In genomic region chr15:53739651-53740050, GRCh38 we compare ENCODE assay signal across 26 cellular contexts. TPM values are rescaled to one million over a fixed set of nuclear protein-coding genes. Genes with fewer than 3 reads are reported as not detected.
DNase-seq lines count a peak whose midpoint lies in the region; ATAC-seq, FAIRE-seq and TF ChIP-seq lines count a peak whose summit lies in the region.
"Had no signal": no experiment of that assay in that cellular context is flagged by ENCODE, and none has a peak within 500 bp of the region (broad histone marks: within the 10 kb centered on the region; RNA-seq: fewer than 3 reads in every experiment).

No MANE protein-coding gene starts in this region.

- ATAC-seq in A549 (no peak), GM18502 (IDR thresholded peaks at IDR 0.05; ENCODE audit: poor library complexity, unreplicated experiment) (no peak), GM21423 (IDR thresholded peaks at IDR 0.05; ENCODE audit: unreplicated experiment) (no peak), left ventricle myocardium superior (no peak)
- ATAC-seq: GM23338 had no signal

- no peaks in the 10 kb centered on the region for H3K9me3 ChIP-seq in A549
- H3K9me3 ChIP-seq: HAP-1 had no signal

- no peak overlapping the region for H3K4me3 ChIP-seq in A549
- H3K4me3 ChIP-seq: GM23338, HAP-1, PC-9 had no signal

- DNase-seq in A549 (ENCODE audit: low read depth in 1 of 2, low spot score in 1 of 2), result no peak
- no peak for DNase-seq in RCC 7860 (ENCODE audit: low spot score)
- peak; percentile 79 for DNase-seq in kidney glomerular epithelial cell (lab: John Stamatoyannopoulos, UW)
- peak; percentile 46 for DNase-seq in mucosa of gallbladder (ENCODE audit: low spot score)
- no peak for DNase-seq in NCI-H2029 treated with DMSO at 0.1 percent for 48 hours (lab: John Stamatoyannopoulos, UW)
- no peak for DNase-seq in left ventricle myocardium superior
- DNase-seq: 8988T, HFFc6, Karpas-422, NCI-H1092 treated with DMSO at 0.1 percent for 48 hours, NCI-H1436 treated with DMSO at 0.1 percent for 48 hours, NCI-H187 treated with DMSO at 0.1 percent for 48 hours, NCI-H2107, NCI-H446, NCI-H524 treated with DMSO at 0.1 percent for 48 hours, PC-9, RPMI8226, SHP77 had no signal

- no peak for TF ChIP-seq EP300 in A549 (IDR thresholded peaks at IDR 0.05)

- TF ChIP-seq CTCF in A549 (IDR thresholded peaks at IDR 0.05), result no peak

- CTCF ChIA-PET in A549 (lab: Yijun Ruan, JAX), result no interaction called here

- no peak for TF ChIP-seq POLR2A in A549 (IDR thresholded peaks at IDR 0.05; ENCODE audit: low read length)

- H3K4me1 ChIP-seq in A549, result peaks cover 6% of the 10 kb centered on the region; the same call in 1 of the 3 replicates
- H3K4me1 ChIP-seq: HAP-1 had no signal

- H3K4me2 ChIP-seq in A549, result peak overlapping the region; percentile 29; the same call in 2 of the 3 replicates
- H3K4me2 ChIP-seq: GM23338, PC-9 had no signal

- POLR2A ChIA-PET in A549 (lab: Yijun Ruan, JAX), result no interaction called here

- no peak for TF ChIP-seq RAD21 in A549 (conservative IDR thresholded peaks at IDR 0.05 in 1 of 2, IDR thresholded peaks at IDR 0.05 in 1 of 2)

- 2% methylated on average over 4 of the region's 4 CpGs for WGBS in A549 (ENCODE audit: missing lambda C conversion rate)

- FAIRE-seq in A549 (lab: Jason Lieb, UNC) (no peak), RCC 7860 (lab: Jason Lieb, UNC) (peak; percentile 44)
- FAIRE-seq: D721Med, GM18507 had no signal

- H3K27ac ChIP-seq in A549, result no peak overlapping the region
- H3K27ac ChIP-seq: HL-60, PC-9 had no signal

- intact Hi-C loops in left ventricle myocardium superior (cut with micrococcal nuclease), result no loop called here

TF ChIP-seq in A549, 52 proteins besides CTCF, POLR2A, EP300 and RAD21:
- TF ChIP-seq FOXS1 (CRISPR knock-in tag; IDR thresholded peaks at IDR 0.05) (no peak), ZFP36 (IDR thresholded peaks at IDR 0.05; ENCODE audit: borderline replicate concordance, partially characterized antibody) (no peak), POLR2AphosphoS2 (conservative IDR thresholded peaks at IDR 0.05; ENCODE audit: low read length) (no peak), CHD4 (IDR thresholded peaks at IDR 0.05; ENCODE audit: borderline replicate concordance) (no peak), ATOH8 (CRISPR knock-in tag; IDR thresholded peaks at IDR 0.05; ENCODE audit: low read depth) (no peak), SREBF2 (IDR thresholded peaks at IDR 0.05) (no peak), MYC (IDR thresholded peaks at IDR 0.05; ENCODE audit: borderline replicate concordance, low read length) (no peak)

RNA-seq across cellular contexts. Expression of gene WDR72, which starts 19.8 kb away (rescaled TPM):
- polyA plus RNA-seq in A549 (2011; rRNA removed), result 24.6 and 28.5 TPM in 2 replicates
- 4.2 and 5.5 TPM in 2 replicates for polyA plus RNA-seq in A549 (2012; cell fraction: cytosol; rRNA removed)
- 5.5 and 6.4 TPM in 2 replicates for polyA plus RNA-seq in A549 (2012; cell fraction: nucleus; rRNA removed)
- polyA plus RNA-seq in A549 (2017; fragmentation: RNase III; extraction: RNeasy Plus Mini Kit Qiagen cat#74134 plus additional on column Dnase treatment), result 11.1 to 12.3 TPM (median 12.0 TPM) in 3 replicates
- polyA minus RNA-seq in A549 (2011; rRNA and poly(A)+ RNA removed), result 27.8 and 30.6 TPM in 2 replicates
- total RNA-seq in mucosa of gallbladder, result 10.7 TPM
- total RNA-seq in left ventricle myocardium superior, result 0.10 TPM
- total RNA-seq: HFFc6 had no signal
- polyA plus RNA-seq: BJ had no signal

Comparison
In these comparisons a context has a peak if more than half of its experiments do, and no peak if none do; other contexts are left out.
1. DNase-seq: peak in kidney glomerular epithelial cell (single experiment) and mucosa of gallbladder (single experiment); none in A549 (0 of 2), RCC 7860 (single experiment), NCI-H2029 treated with DMSO at 0.1 percent for 48 hours (single experiment) and left ventricle myocardium superior (single experiment).
2. RNA of gene WDR72, which starts 19.8 kb away (total RNA-seq): 10.7 TPM in mucosa of gallbladder (single experiment); 0.10 TPM in left ventricle myocardium superior (single experiment); every median in the first group is over 10 times any median in the second.